Comparison of ENCODE assay signal across 25 cellular contexts in genomic region chr13:75694742-75695141, GRCh38. TPM values are rescaled to one million over a fixed set of nuclear protein-coding genes. Genes with fewer than 3 reads are reported as not detected.
DNase-seq lines count a peak whose midpoint lies in the region; ATAC-seq lines count a peak whose summit lies in the region.
"Had no signal": no experiment of that assay in that cellular context is flagged by ENCODE, and none has a peak within 500 bp of the region (broad histone marks: within the 10 kb centered on the region; RNA-seq: fewer than 3 reads in every experiment).

No MANE protein-coding gene starts in this region.

- H3K36me3 Mint-ChIP-seq in stimulated activated effector memory CD8-positive, alpha-beta T cell treated with anti-CD3 and anti-CD28 coated beads, Interleukin-12 subunit alpha, Interleukin-12 subunit beta, amount 100 ng/mL, for 72 hours: no peaks in the 10 kb centered on the region
- H3K36me3 Mint-ChIP-seq: natural killer cell treated with Interleukin-12 subunit alpha and Interleukin-12 subunit beta and Interleukin-15 and Interleukin-18, amount 100 ng/mL, for 72 hours had no signal

- no peaks in the 10 kb centered on the region for H3K9me3 Mint-ChIP-seq in stimulated activated effector memory CD8-positive, alpha-beta T cell treated with anti-CD3 and anti-CD28 coated beads, Interleukin-12 subunit alpha, Interleukin-12 subunit beta, amount 100 ng/mL, for 72 hours
- H3K9me3 Mint-ChIP-seq: natural killer cell treated with Interleukin-12 subunit alpha and Interleukin-12 subunit beta and Interleukin-15 and Interleukin-18, amount 100 ng/mL, for 72 hours; stimulated activated memory B cell treated with anti-CD40 and anti-IgM and Interleukin-4, amounts not matched to agents 10 μg/mL and 1 μg/mL and 100 μg/mL, for 72 hours had no signal

- no peak overlapping the region for H3K27ac Mint-ChIP-seq in stimulated activated effector memory CD8-positive, alpha-beta T cell treated with anti-CD3 and anti-CD28 coated beads, Interleukin-12 subunit alpha, Interleukin-12 subunit beta, amount 100 ng/mL, for 72 hours
- H3K27ac Mint-ChIP-seq: natural killer cell treated with Interleukin-12 subunit alpha and Interleukin-12 subunit beta and Interleukin-15 and Interleukin-18, amount 100 ng/mL, for 72 hours; stimulated activated memory B cell treated with anti-CD40 and anti-IgM and Interleukin-4, amounts not matched to agents 10 μg/mL and 1 μg/mL and 100 μg/mL, for 72 hours had no signal

- no peak overlapping the region for H3K4me3 Mint-ChIP-seq in stimulated activated effector memory CD8-positive, alpha-beta T cell treated with anti-CD3 and anti-CD28 coated beads, Interleukin-12 subunit alpha, Interleukin-12 subunit beta, amount 100 ng/mL, for 72 hours
- H3K4me3 Mint-ChIP-seq: activated T-cell treated with anti-CD3 and anti-CD28 coated beads, Interleukin-2, amount 50 U/mL, for 4 hours; natural killer cell treated with Interleukin-12 subunit alpha and Interleukin-12 subunit beta and Interleukin-15 and Interleukin-18, amount 100 ng/mL, for 72 hours; stimulated activated memory B cell treated with anti-CD40 and anti-IgM and Interleukin-4, amounts not matched to agents 10 μg/mL and 1 μg/mL and 100 μg/mL, for 72 hours had no signal

- peak; percentile 32 for DNase-seq in HPDE6-E6E7 (ENCODE audit: extremely low spot score)
- peak; percentile 60 for DNase-seq in amniotic epithelial cell (ENCODE audit: low read depth)
- DNase-seq in kidney tubule cell (ENCODE audit: low spot score): peak; percentile 28
- peak; percentile 27 for DNase-seq in renal cortical epithelial cell (ENCODE audit: low read depth)
- no peak for DNase-seq in stimulated activated effector memory CD8-positive, alpha-beta T cell treated with anti-CD3 and anti-CD28 coated beads, Interleukin-12 subunit alpha, Interleukin-12 subunit beta, amount 100 ng/mL, for 72 hours (ENCODE audit: low spot score in 2 of 2)
- DNase-seq in Kasumi-1 (lab: John Stamatoyannopoulos, UW): no peak
- DNase-seq: activated naive CD4-positive, alpha-beta T cell treated with Interleukin-2 at 50 U/mL for 16 hours; activated T-cell treated with anti-CD3 and anti-CD28 coated beads, Interleukin-2, amount 50 U/mL, for 4 hours; amygdala; caudate nucleus; DMS 273 treated with DMSO at 0.1 percent for 48 hours; dorsolateral prefrontal cortex; foreskin melanocyte; GOT3; MV-4-11; NCI-H1694 treated with DMSO at 0.1 percent for 48 hours; NCI-H748 treated with DMSO at 0.1 percent for 48 hours; posterior cingulate gyrus; stimulated activated CD4-positive, alpha-beta T cell treated with anti-CD3 and anti-CD28 coated beads, Interleukin-1b, Interleukin-23, amount 100 ng/mL, for 48 hours had no signal

- ATAC-seq in GM19452 (IDR thresholded peaks at IDR 0.05; ENCODE audit: unreplicated experiment): no peak
- no peak for ATAC-seq in stimulated activated effector memory CD8-positive, alpha-beta T cell treated with anti-CD3 and anti-CD28 coated beads, Interleukin-12 subunit alpha, Interleukin-12 subunit beta, amount 100 ng/mL, for 72 hours
- ATAC-seq in HG02970 (IDR thresholded peaks at IDR 0.05; ENCODE audit: low FRiP score, unreplicated experiment): no peak
- ATAC-seq: activated T-cell treated with anti-CD3 and anti-CD28 coated beads, Interleukin-2, amount 50 U/mL, for 4 hours; K562; natural killer cell treated with Interleukin-12 subunit alpha and Interleukin-12 subunit beta and Interleukin-15 and Interleukin-18, amount 100 ng/mL, for 72 hours; Right ventricle myocardium inferior; stimulated activated memory B cell treated with anti-CD40 and anti-IgM and Interleukin-4, amounts not matched to agents 10 μg/mL and 1 μg/mL and 100 μg/mL, for 72 hours had no signal

- H3K4me1 Mint-ChIP-seq in stimulated activated effector memory CD8-positive, alpha-beta T cell treated with anti-CD3 and anti-CD28 coated beads, Interleukin-12 subunit alpha, Interleukin-12 subunit beta, amount 100 ng/mL, for 72 hours: no peaks in the 10 kb centered on the region
- H3K4me1 Mint-ChIP-seq: stimulated activated memory B cell treated with anti-CD40 and anti-IgM and Interleukin-4, amounts not matched to agents 10 μg/mL and 1 μg/mL and 100 μg/mL, for 72 hours had no signal

RNA-seq across cellular contexts. Expression of gene LMO7, which starts 58.6 kb away (rescaled TPM):
- total RNA-seq in renal cortical epithelial cell: 42.9 and 102 TPM in 2 replicates

Comparison
In these comparisons a context has a peak if more than half of its experiments do, and no peak if none do; other contexts are left out.
1. DNase-seq: peak in HPDE6-E6E7 (single experiment), amniotic epithelial cell (single experiment), kidney tubule cell (single experiment) and renal cortical epithelial cell (single experiment); none in stimulated activated effector memory CD8-positive, alpha-beta T cell treated with anti-CD3 and anti-CD28 coated beads, Interleukin-12 subunit alpha, Interleukin-12 subunit beta, amount 100 ng/mL, for 72 hours (0 of 2) and Kasumi-1 (0 of 2).